28 cellular contexts compared by ENCODE assay signal in genomic region chrX:137401092-137401491, GRCh38.
"Had no signal": no experiment of that assay in that cellular context is flagged by ENCODE, and none has a peak within 500 bp of the region (broad histone marks: within the 10 kb centered on the region; RNA-seq: fewer than 3 reads in every experiment).

No MANE protein-coding gene starts in this region.

- H3K36me3 ChIP-seq: ascending aorta, breast epithelium, cardiac muscle cell, colonic mucosa, esophagus muscularis mucosa, gastrocnemius medialis, heart left ventricle had no signal

- H3K4me1 ChIP-seq: ascending aorta, breast epithelium, colonic mucosa, esophagus muscularis mucosa, foreskin keratinocyte, gastrocnemius medialis, heart left ventricle had no signal

- H3K27me3 ChIP-seq: ascending aorta, cardiac muscle cell, colonic mucosa, esophagus muscularis mucosa, foreskin keratinocyte, gastrocnemius medialis had no signal

- DNase-seq: activated CD4-positive, alpha-beta memory T cell treated with anti-CD3 and anti-CD28 coated beads, Interleukin-2, amount 10 ng/mL, durations not matched to agents 7 days and 5 days; activated CD4-positive, alpha-beta T cell treated with anti-CD3 and anti-CD28 coated beads for 1 hour; activated CD4-positive, alpha-beta T cell treated with anti-CD3 and anti-CD28 coated beads for 4 hours; activated CD4-positive, alpha-beta T cell treated with anti-CD3 and anti-CD28 coated beads, Interleukin-2, amount 10 ng/mL, durations not matched to agents 7 days and 5 days; activated CD4-positive, alpha-beta T cell treated with anti-CD3 and anti-CD28 coated beads, Interleukin-2, amount 50 U/mL, for 4 hours; activated CD8-positive, alpha-beta memory T cell treated with anti-CD3 and anti-CD28 coated beads, Interleukin-2, amount 50 U/mL, for 48 hours; activated gamma-delta T cell; activated naive CD4-positive, alpha-beta T cell; activated naive CD4-positive, alpha-beta T cell treated with anti-CD3 and anti-CD28 coated beads, Interleukin-2, amount 10 ng/mL, durations not matched to agents 7 days and 5 days; activated naive CD8-positive, alpha-beta T cell treated with anti-CD3 and anti-CD28 coated beads, Interleukin-2, amount 10 ng/mL, durations not matched to agents 7 days and 5 days; activated T-cell treated with anti-CD3 and anti-CD28 coated beads for 4 hours; activated T-cell treated with anti-CD3 and anti-CD28 coated beads, Interleukin-2, amount 50 U/mL, for 24 hours; activated T-cell treated with anti-CD3 and anti-CD28 coated beads, Interleukin-2, amount 50 U/mL, for 72 hours; central memory CD4-positive, alpha-beta T cell; cerebellar nuclear complex; colonic mucosa; effector memory CD4-positive, alpha-beta T cell; erythroblast; foreskin keratinocyte; gastrocnemius medialis; glutamatergic neuron; heart left ventricle; T-helper 2 cell had no signal

- H3K27ac ChIP-seq: ascending aorta, breast epithelium, cardiac muscle cell, colonic mucosa, esophagus muscularis mucosa, foreskin keratinocyte, gastrocnemius medialis, heart left ventricle had no signal

- H3K9me3 ChIP-seq: ascending aorta, breast epithelium, colonic mucosa, esophagus muscularis mucosa, gastrocnemius medialis had no signal

- ATAC-seq: activated naive CD4-positive, alpha-beta T cell treated with anti-CD3 and anti-CD28 coated beads, Interleukin-2, amount 50 U/mL, for 72 hours; activated T-cell treated with anti-CD3 and anti-CD28 coated beads, Interleukin-2, amount 50 U/mL, for 72 hours; foreskin keratinocyte; gastrocnemius medialis; heart left ventricle had no signal

- H3K4me3 ChIP-seq: ascending aorta, breast epithelium, cardiac muscle cell, colonic mucosa, esophagus muscularis mucosa, gastrocnemius medialis, heart left ventricle had no signal
